Comparison of ENCODE assay signal across 1 cellular context in genomic region chr9:113654605-113655193, GRCh38.
TF ChIP-seq lines count a peak whose summit lies in the region.

No MANE protein-coding gene starts in this region.

TF ChIP-seq in H1, 55 proteins besides CTCF, POLR2A, EP300 and RAD21 (continued from another document):
- TF ChIP-seq MAX (IDR thresholded peaks at IDR 0.05), result no peak
